Comparison of ENCODE assay signal across 19 cellular contexts in the genomic region with DNA sequence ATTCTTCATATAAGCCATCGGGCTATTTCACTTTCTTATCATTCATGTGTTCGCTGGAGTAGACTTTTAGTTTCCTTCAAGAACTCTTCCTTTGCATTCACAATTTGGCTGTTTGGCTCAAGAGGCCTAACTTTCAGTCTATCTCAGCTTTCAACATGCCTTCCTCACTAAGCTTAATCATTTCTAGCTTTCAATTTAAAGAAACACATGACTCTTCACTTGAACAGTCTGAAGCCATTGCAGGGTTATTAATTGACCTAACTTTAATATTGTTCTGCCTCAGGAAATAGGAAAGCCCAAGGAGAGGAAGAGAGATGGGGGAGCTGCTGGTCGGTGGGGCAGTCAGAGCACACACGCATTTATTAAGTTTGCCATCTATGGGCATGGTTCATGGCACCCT.
DNase-seq lines count a peak whose midpoint lies in the region; ATAC-seq and TF ChIP-seq lines count a peak whose summit lies in the region.
"Had no signal": no experiment of that assay in that cellular context is flagged by ENCODE, and none has a peak within 500 bp of the region (broad histone marks: within the 10 kb centered on the region; RNA-seq: fewer than 3 reads in every experiment).

No MANE protein-coding gene starts in this region.

- no peak overlapping the region for H3K4me3 ChIP-seq in osteoblast (ENCODE audit: insufficient read depth, low read length)
- H3K4me3 ChIP-seq in psoas muscle: no peak overlapping the region
- H3K4me3 ChIP-seq: ascending aorta, left ventricle myocardium inferior, testis had no signal

- H3K27me3 ChIP-seq in osteoblast (ENCODE audit: insufficient read depth, low read length) (no peaks in the 10 kb centered on the region), psoas muscle (ENCODE audit: insufficient read depth in 3 of 3, low read length in 2 of 3) (no peaks in the 10 kb centered on the region)
- H3K27me3 ChIP-seq: ascending aorta, testis had no signal

- H3K9me3 Mint-ChIP-seq in nephron: no peaks in the 10 kb centered on the region
- H3K9me3 Mint-ChIP-seq: activated CD4-positive, alpha-beta T cell treated with anti-CD3 and anti-CD28 coated beads, Interleukin-2, amount 10 ng/mL, durations not matched to agents 24 days and 14 days; activated naive CD4-positive, alpha-beta T cell treated with anti-CD3 and anti-CD28 coated beads for 36 hours; H9 had no signal

- peaks cover 7% of the 10 kb centered on the region for H3K27me3 Mint-ChIP-seq in nephron (ENCODE audit: low read depth)
- H3K27me3 Mint-ChIP-seq: activated CD4-positive, alpha-beta T cell treated with anti-CD3 and anti-CD28 coated beads, Interleukin-2, amount 10 ng/mL, durations not matched to agents 24 days and 14 days; B cell had no signal

- TF ChIP-seq CTCF in nephron (IDR thresholded peaks at IDR 0.05; ENCODE audit: unreplicated experiment in 3 of 3): no peak
- no peak for TF ChIP-seq CTCF in osteoblast (IDR thresholded peaks at IDR 0.05; ENCODE audit: extremely low read depth, low read depth, low read length)
- TF ChIP-seq CTCF in psoas muscle (IDR thresholded peaks at IDR 0.05): no peak

- no peaks in the 10 kb centered on the region for H3K79me2 ChIP-seq in osteoblast (ENCODE audit: insufficient read depth, low read length)

- 80 to 88% (median 84%) methylated on average over 4 of the region's 4 CpGs for WGBS in psoas muscle, 3 donors

- H3K9me3 ChIP-seq in osteoblast (ENCODE audit: low read depth, low read length) (no peaks in the 10 kb centered on the region), psoas muscle (no peaks in the 10 kb centered on the region)
- H3K9me3 ChIP-seq: ascending aorta, left ventricle myocardium inferior, testis had no signal

- intact Hi-C loops in psoas muscle (cut with DNase I): no loop called here

- peak overlapping the region in 1 of 3 experiments; percentile 0 for H3K4me3 Mint-ChIP-seq in nephron
- H3K4me3 Mint-ChIP-seq: activated CD4-positive, alpha-beta T cell treated with anti-CD3 and anti-CD28 coated beads, Interleukin-2, amount 10 ng/mL, durations not matched to agents 24 days and 14 days; activated naive CD4-positive, alpha-beta T cell treated with anti-CD3 and anti-CD28 coated beads for 36 hours; B cell; H9 had no signal

- no peaks in the 10 kb centered on the region for H4K20me1 ChIP-seq in osteoblast (ENCODE audit: insufficient read depth, low read length)

- H3K36me3 ChIP-seq in osteoblast (ENCODE audit: insufficient read depth, low read length) (no peaks in the 10 kb centered on the region), psoas muscle (ENCODE audit: insufficient read depth in 1 of 2, low read depth in 1 of 2) (no peaks in the 10 kb centered on the region)
- H3K36me3 ChIP-seq: ascending aorta, left ventricle myocardium inferior had no signal

- peaks cover 5% of the 10 kb centered on the region for H3K4me1 Mint-ChIP-seq in nephron
- H3K4me1 Mint-ChIP-seq: activated CD4-positive, alpha-beta T cell treated with anti-CD3 and anti-CD28 coated beads, Interleukin-2, amount 10 ng/mL, durations not matched to agents 24 days and 14 days; B cell had no signal

- H3K4me2 ChIP-seq in osteoblast (ENCODE audit: insufficient read depth, low read length): no peak overlapping the region

- no peak overlapping the region for H2AFZ ChIP-seq in osteoblast (ENCODE audit: low read length)

- peak overlapping the region; percentile 92 to 98 (median 94) for H3K27ac Mint-ChIP-seq in nephron
- H3K27ac Mint-ChIP-seq: activated CD4-positive, alpha-beta T cell treated with anti-CD3 and anti-CD28 coated beads, Interleukin-2, amount 10 ng/mL, durations not matched to agents 24 days and 14 days; activated naive CD4-positive, alpha-beta T cell treated with anti-CD3 and anti-CD28 coated beads for 36 hours; B cell; H9 had no signal

- no peak overlapping the region for H3K27ac ChIP-seq in osteoblast (ENCODE audit: low read depth, low read length)
- no peak overlapping the region for H3K27ac ChIP-seq in psoas muscle
- H3K27ac ChIP-seq: ascending aorta, left ventricle myocardium inferior, testis had no signal

- ATAC-seq in GM19351 (IDR thresholded peaks at IDR 0.05; ENCODE audit: unreplicated experiment): peak; percentile 68
- ATAC-seq in HG02610 (IDR thresholded peaks at IDR 0.05; ENCODE audit: unreplicated experiment): peak; percentile 71
- peak; percentile 83 for ATAC-seq in HG03175 (IDR thresholded peaks at IDR 0.05; ENCODE audit: unreplicated experiment)
- no peak for ATAC-seq in psoas muscle

- H3K4me1 ChIP-seq in osteoblast (ENCODE audit: insufficient read depth, low read length): no peaks in the 10 kb centered on the region
- H3K4me1 ChIP-seq in psoas muscle: no peaks in the 10 kb centered on the region
- H3K4me1 ChIP-seq: ascending aorta, left ventricle myocardium inferior, testis had no signal

- no peaks in the 10 kb centered on the region for H3K36me3 Mint-ChIP-seq in nephron (ENCODE audit: low read depth)

- DNase-seq in osteoblast (ENCODE audit: insufficient read length, low spot score, missing footprints) (no peak), psoas muscle (no peak), globus pallidus (ENCODE audit: low spot score) (no peak), NCI-H1417 (lab: John Stamatoyannopoulos, UW) (no peak)
- DNase-seq: activated CD4-positive, alpha-beta T cell treated with anti-CD3 and anti-CD28 coated beads, Interleukin-2, amount 10 ng/mL, durations not matched to agents 24 days and 14 days; activated naive CD4-positive, alpha-beta T cell treated with anti-CD3 and anti-CD28 coated beads for 36 hours; activated T-cell treated with anti-CD3 and anti-CD28 coated beads for 4 hours; H9; left ventricle myocardium inferior; NCI-H82; stimulated activated CD4-positive, alpha-beta T cell treated with anti-CD3 and anti-CD28 coated beads, Interleukin-4, amount 100 ng/mL, for 24 hours; stimulated activated CD8-positive, alpha-beta memory T cell treated with anti-CD3 and anti-CD28 coated beads, Interleukin-4, amount 100 ng/mL, for 48 hours; testis had no signal

Comparison
In these comparisons a context has a peak if more than half of its experiments do, and no peak if none do; other contexts are left out.
1. ATAC-seq: peak in GM19351 (single experiment), HG02610 (single experiment) and HG03175 (single experiment); none in psoas muscle (0 of 4).